In genomic region chr11:12673601-12673923, GRCh38 we compare ENCODE assay signal across 8 cellular contexts. TPM values are rescaled to one million over a fixed set of nuclear protein-coding genes. Genes with fewer than 3 reads are reported as not detected.
DNase-seq lines count a peak whose midpoint lies in the region; ATAC-seq lines count a peak whose summit lies in the region.

No MANE protein-coding gene starts in this region.

- H3K4ac ChIP-seq in neuronal stem cell (ENCODE audit: low read length) = no peak overlapping the region

- H3K27me3 ChIP-seq in HUES64 (ENCODE audit: insufficient read depth, low read length) = peaks cover 8% of the 10 kb centered on the region
- H3K27me3 ChIP-seq in effector memory CD4-positive, alpha-beta T cell (replicated peaks; ENCODE audit: control insufficient read depth, insufficient read depth, low read length, poor library complexity, severe bottlenecking) = peaks cover 34% of the 10 kb centered on the region
- no peaks in the 10 kb centered on the region for H3K27me3 ChIP-seq in neuronal stem cell (ENCODE audit: control insufficient read depth in 3 of 3, insufficient read depth in 3 of 3, low read depth in 1 of 3, low read length in 3 of 3)

- peaks cover 27% of the 10 kb centered on the region for H3K4me1 ChIP-seq in HUES64 (ENCODE audit: insufficient read depth, low read length)
- peaks cover 9% of the 10 kb centered on the region for H3K4me1 ChIP-seq in effector memory CD4-positive, alpha-beta T cell (ENCODE audit: control insufficient read depth, insufficient read depth, low read length, poor library complexity, severe bottlenecking)
- peaks cover 0 to 12% of the 10 kb centered on the region in 2 donors for H3K4me1 ChIP-seq in neuronal stem cell (ENCODE audit: control insufficient read depth in 2 of 2, insufficient read depth in 1 of 2, low read depth in 1 of 2, low read length in 2 of 2)

- H3K9me3 ChIP-seq in HUES64 (ENCODE audit: insufficient read depth, low read depth, low read length) (no peaks in the 10 kb centered on the region), neuronal stem cell (replicated peaks in 1 of 2; ENCODE audit: control insufficient read depth in 2 of 2, insufficient read depth in 1 of 2, low read depth in 1 of 2, low read length in 2 of 2) (no peaks in the 10 kb centered on the region)
- H3K9me3 ChIP-seq in effector memory CD4-positive, alpha-beta T cell (ENCODE audit: control insufficient read depth, low read length) = no peaks in the 10 kb centered on the region

- H2BK12ac ChIP-seq in neuronal stem cell (ENCODE audit: low read length) = no peak overlapping the region

- H3K27ac ChIP-seq in HUES64 (ENCODE audit: low read depth, low read length) = peak overlapping the region; percentile 80
- H3K27ac ChIP-seq in effector memory CD4-positive, alpha-beta T cell (ENCODE audit: insufficient read depth, low read length, poor library complexity, severe bottlenecking) = no peak overlapping the region
- H3K27ac ChIP-seq in neuronal stem cell (replicated peaks; ENCODE audit: low read length) = peak overlapping the region; percentile 33

- H3K9ac ChIP-seq in HUES64 (ENCODE audit: low read depth, low read length) (peak overlapping the region; percentile 93), neuronal stem cell (ENCODE audit: low read depth, low read length, poor library complexity) (peak overlapping the region; percentile 90)

- H2BK15ac ChIP-seq in neuronal stem cell (ENCODE audit: low read length) = peak overlapping the region; percentile 56

- no peak overlapping the region for H2AK5ac ChIP-seq in neuronal stem cell (ENCODE audit: low read depth, low read length)

- no peak overlapping the region for H4K91ac ChIP-seq in neuronal stem cell (ENCODE audit: low read depth, low read length, poor library complexity)

- H3K4me3 ChIP-seq in HUES64 (ENCODE audit: low read length) (peak overlapping the region; percentile 96), neuronal stem cell (ENCODE audit: low read length in 2 of 2) (peak overlapping the region; percentile 79 to 87)
- peak overlapping the region; percentile 68 for H3K4me3 ChIP-seq in effector memory CD4-positive, alpha-beta T cell (ENCODE audit: insufficient read depth, low read depth, low read length, poor library complexity, severe bottlenecking)

- ATAC-seq in GM18498 (IDR thresholded peaks at IDR 0.05; ENCODE audit: unreplicated experiment) = peak; percentile 31
- no peak for ATAC-seq in HG02885 (IDR thresholded peaks at IDR 0.05; ENCODE audit: poor library complexity, unreplicated experiment)

- DNase-seq in effector memory CD4-positive, alpha-beta T cell = no peak
- no peak for DNase-seq in neuronal stem cell (ENCODE audit: low spot score)
- DNase-seq in NCI-H2196 (lab: John Stamatoyannopoulos, UW; ENCODE audit: unreplicated experiment) = no peak
- no peak for DNase-seq in NCI-H226
- no peak for DNase-seq in nucleus accumbens (lab: John Stamatoyannopoulos, UW)

- peak overlapping the region; percentile 83 for H2AFZ ChIP-seq in neuronal stem cell (ENCODE audit: low read length)

- no peak overlapping the region for H2BK120ac ChIP-seq in neuronal stem cell (ENCODE audit: low read depth, low read length)

- H4K8ac ChIP-seq in neuronal stem cell (ENCODE audit: low read depth, low read length) = no peak overlapping the region

- H3K14ac ChIP-seq in neuronal stem cell (ENCODE audit: low read length) = no peak overlapping the region

- 25% methylated on average over 12 of the region's 12 CpGs for WGBS in HUES64
- WGBS in neuronal stem cell (ENCODE audit: extremely low coverage in 2 of 2, insufficient read length in 2 of 2, insufficient replicate concordance in 1 of 2), 2 donors = no CpG with 5 or more reads among the region's 12 CpGs

- H3K36me3 ChIP-seq in HUES64 (ENCODE audit: insufficient read depth, low read length) (peaks cover 8% of the 10 kb centered on the region), neuronal stem cell (replicated peaks in 1 of 2; ENCODE audit: control insufficient read depth in 2 of 2, insufficient read depth in 2 of 2, low read length in 2 of 2) (peaks cover 0 to 16% of the 10 kb centered on the region in 2 donors)
- no peaks in the 10 kb centered on the region for H3K36me3 ChIP-seq in effector memory CD4-positive, alpha-beta T cell (ENCODE audit: control insufficient read depth, insufficient read depth, low read length)

- no peak overlapping the region for H3K23ac ChIP-seq in neuronal stem cell (ENCODE audit: low read depth, low read length, poor library complexity)

- peaks cover 3% of the 10 kb centered on the region for H3K79me1 ChIP-seq in neuronal stem cell (ENCODE audit: low read depth, low read length)

- H3K4me2 ChIP-seq in neuronal stem cell (ENCODE audit: insufficient read depth, low read length, poor library complexity, severe bottlenecking) = peak overlapping the region; percentile 78

- H3K18ac ChIP-seq in neuronal stem cell (ENCODE audit: low read length) = peak overlapping the region; percentile 97

- no peak overlapping the region for H2BK5ac ChIP-seq in neuronal stem cell (ENCODE audit: low read length)

RNA-seq across cellular contexts. Expression of gene TEAD1, which starts 0.7 kb away (rescaled TPM):
- 49.4 TPM for polyA plus RNA-seq in HUES64 (2013, experiment 1 of 2)
- polyA plus RNA-seq in HUES64 (2013, experiment 2 of 2) = 51.8 TPM
- polyA plus RNA-seq in neuronal stem cell (2013, experiment 1 of 2) = 57.7 TPM
- 58.5 TPM for polyA plus RNA-seq in neuronal stem cell (2013, experiment 2 of 2)
